ENCODE assay signal across 3 cellular contexts in the genomic region with DNA sequence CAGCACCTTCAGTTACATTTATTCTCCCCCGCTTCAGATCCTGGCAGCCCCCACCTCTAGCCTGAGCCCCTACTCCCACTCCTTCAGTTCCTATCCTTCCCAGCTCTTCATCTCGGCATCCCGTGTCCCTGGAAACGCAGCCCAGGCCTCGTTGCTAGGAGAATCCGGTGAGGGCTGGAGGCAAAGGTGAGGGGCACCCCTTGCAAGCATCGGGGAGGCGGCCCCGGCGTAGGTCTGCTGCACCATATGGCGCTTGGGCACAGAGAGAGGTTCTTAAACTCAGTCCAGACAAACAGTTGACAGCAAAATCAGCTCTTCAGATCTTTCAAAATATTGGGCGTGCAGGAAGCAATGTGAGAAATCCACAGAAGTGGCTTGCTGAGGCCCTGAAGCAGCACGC.
TF ChIP-seq lines count a peak whose summit lies in the region.

No MANE protein-coding gene starts in this region.

TF ChIP-seq in GM23338, 12 proteins besides CTCF, POLR2A, EP300 and RAD21 (continues in another document):
- TF ChIP-seq ZNF114 (CRISPR knock-in tag; IDR thresholded peaks at IDR 0.05), result no peak
- TF ChIP-seq, protein P1, sequence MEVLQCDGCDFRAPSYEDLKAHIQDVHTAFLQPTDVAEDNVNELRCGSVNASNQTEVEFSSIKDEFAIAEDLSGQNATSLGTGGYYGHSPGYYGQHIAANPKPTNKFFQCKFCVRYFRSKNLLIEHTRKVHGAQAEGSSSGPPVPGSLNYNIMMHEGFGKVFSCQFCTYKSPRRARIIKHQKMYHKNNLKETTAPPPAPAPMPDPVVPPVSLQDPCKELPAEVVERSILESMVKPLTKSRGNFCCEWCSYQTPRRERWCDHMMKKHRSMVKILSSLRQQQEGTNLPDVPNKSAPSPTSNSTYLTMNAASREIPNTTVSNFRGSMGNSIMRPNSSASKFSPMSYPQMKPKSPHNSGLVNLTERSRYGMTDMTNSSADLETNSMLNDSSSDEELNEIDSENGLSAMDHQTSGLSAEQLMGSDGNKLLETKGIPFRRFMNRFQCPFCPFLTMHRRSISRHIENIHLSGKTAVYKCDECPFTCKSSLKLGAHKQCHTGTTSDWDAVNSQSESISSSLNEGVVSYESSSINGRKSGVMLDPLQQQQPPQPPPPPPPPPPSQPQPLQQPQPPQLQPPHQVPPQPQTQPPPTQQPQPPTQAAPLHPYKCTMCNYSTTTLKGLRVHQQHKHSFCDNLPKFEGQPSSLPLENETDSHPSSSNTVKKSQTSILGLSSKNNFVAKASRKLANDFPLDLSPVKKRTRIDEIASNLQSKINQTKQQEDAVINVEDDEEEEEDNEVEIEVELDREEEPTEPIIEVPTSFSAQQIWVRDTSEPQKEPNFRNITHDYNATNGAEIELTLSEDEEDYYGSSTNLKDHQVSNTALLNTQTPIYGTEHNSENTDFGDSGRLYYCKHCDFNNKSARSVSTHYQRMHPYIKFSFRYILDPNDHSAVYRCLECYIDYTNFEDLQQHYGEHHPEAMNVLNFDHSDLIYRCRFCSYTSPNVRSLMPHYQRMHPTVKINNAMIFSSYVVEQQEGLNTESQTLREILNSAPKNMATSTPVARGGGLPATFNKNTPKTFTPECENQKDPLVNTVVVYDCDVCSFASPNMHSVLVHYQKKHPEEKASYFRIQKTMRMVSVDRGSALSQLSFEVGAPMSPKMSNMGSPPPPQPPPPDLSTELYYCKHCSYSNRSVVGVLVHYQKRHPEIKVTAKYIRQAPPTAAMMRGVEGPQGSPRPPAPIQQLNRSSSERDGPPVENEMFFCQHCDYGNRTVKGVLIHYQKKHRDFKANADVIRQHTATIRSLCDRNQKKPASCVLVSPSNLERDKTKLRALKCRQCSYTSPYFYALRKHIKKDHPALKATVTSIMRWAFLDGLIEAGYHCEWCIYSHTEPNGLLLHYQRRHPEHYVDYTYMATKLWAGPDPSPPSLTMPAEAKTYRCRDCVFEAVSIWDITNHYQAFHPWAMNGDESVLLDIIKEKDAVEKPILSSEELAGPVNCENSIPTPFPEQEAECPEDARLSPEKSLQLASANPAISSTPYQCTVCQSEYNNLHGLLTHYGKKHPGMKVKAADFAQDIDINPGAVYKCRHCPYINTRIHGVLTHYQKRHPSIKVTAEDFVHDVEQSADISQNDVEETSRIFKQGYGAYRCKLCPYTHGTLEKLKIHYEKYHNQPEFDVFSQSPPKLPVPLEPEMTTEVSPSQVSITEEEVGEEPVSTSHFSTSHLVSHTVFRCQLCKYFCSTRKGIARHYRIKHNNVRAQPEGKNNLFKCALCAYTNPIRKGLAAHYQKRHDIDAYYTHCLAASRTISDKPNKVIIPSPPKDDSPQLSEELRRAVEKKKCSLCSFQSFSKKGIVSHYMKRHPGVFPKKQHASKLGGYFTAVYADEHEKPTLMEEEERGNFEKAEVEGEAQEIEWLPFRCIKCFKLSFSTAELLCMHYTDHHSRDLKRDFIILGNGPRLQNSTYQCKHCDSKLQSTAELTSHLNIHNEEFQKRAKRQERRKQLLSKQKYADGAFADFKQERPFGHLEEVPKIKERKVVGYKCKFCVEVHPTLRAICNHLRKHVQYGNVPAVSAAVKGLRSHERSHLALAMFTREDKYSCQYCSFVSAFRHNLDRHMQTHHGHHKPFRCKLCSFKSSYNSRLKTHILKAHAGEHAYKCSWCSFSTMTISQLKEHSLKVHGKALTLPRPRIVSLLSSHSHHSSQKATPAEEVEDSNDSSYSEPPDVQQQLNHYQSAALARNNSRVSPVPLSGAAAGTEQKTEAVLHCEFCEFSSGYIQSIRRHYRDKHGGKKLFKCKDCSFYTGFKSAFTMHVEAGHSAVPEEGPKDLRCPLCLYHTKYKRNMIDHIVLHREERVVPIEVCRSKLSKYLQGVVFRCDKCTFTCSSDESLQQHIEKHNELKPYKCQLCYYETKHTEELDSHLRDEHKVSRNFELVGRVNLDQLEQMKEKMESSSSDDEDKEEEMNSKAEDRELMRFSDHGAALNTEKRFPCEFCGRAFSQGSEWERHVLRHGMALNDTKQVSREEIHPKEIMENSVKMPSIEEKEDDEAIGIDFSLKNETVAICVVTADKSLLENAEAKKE (CRISPR knock-in tag; IDR thresholded peaks at IDR 0.05), result no peak

TF ChIP-seq in H1, 55 proteins besides CTCF, POLR2A, EP300 and RAD21:
- no peak for TF ChIP-seq SIRT6 (IDR thresholded peaks at IDR 0.05; ENCODE audit: low read length)

TF ChIP-seq in WTC11, 78 proteins besides CTCF, POLR2A, EP300 and RAD21:
- TF ChIP-seq, protein P2, sequence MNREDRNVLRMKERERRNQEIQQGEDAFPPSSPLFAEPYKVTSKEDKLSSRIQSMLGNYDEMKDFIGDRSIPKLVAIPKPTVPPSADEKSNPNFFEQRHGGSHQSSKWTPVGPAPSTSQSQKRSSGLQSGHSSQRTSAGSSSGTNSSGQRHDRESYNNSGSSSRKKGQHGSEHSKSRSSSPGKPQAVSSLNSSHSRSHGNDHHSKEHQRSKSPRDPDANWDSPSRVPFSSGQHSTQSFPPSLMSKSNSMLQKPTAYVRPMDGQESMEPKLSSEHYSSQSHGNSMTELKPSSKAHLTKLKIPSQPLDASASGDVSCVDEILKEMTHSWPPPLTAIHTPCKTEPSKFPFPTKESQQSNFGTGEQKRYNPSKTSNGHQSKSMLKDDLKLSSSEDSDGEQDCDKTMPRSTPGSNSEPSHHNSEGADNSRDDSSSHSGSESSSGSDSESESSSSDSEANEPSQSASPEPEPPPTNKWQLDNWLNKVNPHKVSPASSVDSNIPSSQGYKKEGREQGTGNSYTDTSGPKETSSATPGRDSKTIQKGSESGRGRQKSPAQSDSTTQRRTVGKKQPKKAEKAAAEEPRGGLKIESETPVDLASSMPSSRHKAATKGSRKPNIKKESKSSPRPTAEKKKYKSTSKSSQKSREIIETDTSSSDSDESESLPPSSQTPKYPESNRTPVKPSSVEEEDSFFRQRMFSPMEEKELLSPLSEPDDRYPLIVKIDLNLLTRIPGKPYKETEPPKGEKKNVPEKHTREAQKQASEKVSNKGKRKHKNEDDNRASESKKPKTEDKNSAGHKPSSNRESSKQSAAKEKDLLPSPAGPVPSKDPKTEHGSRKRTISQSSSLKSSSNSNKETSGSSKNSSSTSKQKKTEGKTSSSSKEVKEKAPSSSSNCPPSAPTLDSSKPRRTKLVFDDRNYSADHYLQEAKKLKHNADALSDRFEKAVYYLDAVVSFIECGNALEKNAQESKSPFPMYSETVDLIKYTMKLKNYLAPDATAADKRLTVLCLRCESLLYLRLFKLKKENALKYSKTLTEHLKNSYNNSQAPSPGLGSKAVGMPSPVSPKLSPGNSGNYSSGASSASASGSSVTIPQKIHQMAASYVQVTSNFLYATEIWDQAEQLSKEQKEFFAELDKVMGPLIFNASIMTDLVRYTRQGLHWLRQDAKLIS (CRISPR knock-in tag; IDR thresholded peaks at IDR 0.05; ENCODE audit: borderline replicate concordance), result no peak
- TF ChIP-seq NFATC4 (CRISPR knock-in tag; IDR thresholded peaks at IDR 0.05) (no peak), HMGA2 (CRISPR knock-in tag; IDR thresholded peaks at IDR 0.05) (no peak), MYBL2 (CRISPR knock-in tag; IDR thresholded peaks at IDR 0.05) (no peak)
- TF ChIP-seq, protein P3, sequence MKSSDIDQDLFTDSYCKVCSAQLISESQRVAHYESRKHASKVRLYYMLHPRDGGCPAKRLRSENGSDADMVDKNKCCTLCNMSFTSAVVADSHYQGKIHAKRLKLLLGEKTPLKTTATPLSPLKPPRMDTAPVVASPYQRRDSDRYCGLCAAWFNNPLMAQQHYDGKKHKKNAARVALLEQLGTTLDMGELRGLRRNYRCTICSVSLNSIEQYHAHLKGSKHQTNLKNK (CRISPR knock-in tag; IDR thresholded peaks at IDR 0.05), result no peak
- TF ChIP-seq, protein P4, sequence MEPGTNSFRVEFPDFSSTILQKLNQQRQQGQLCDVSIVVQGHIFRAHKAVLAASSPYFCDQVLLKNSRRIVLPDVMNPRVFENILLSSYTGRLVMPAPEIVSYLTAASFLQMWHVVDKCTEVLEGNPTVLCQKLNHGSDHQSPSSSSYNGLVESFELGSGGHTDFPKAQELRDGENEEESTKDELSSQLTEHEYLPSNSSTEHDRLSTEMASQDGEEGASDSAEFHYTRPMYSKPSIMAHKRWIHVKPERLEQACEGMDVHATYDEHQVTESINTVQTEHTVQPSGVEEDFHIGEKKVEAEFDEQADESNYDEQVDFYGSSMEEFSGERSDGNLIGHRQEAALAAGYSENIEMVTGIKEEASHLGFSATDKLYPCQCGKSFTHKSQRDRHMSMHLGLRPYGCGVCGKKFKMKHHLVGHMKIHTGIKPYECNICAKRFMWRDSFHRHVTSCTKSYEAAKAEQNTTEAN (CRISPR knock-in tag; IDR thresholded peaks at IDR 0.05), result no peak
- TF ChIP-seq, protein P5, sequence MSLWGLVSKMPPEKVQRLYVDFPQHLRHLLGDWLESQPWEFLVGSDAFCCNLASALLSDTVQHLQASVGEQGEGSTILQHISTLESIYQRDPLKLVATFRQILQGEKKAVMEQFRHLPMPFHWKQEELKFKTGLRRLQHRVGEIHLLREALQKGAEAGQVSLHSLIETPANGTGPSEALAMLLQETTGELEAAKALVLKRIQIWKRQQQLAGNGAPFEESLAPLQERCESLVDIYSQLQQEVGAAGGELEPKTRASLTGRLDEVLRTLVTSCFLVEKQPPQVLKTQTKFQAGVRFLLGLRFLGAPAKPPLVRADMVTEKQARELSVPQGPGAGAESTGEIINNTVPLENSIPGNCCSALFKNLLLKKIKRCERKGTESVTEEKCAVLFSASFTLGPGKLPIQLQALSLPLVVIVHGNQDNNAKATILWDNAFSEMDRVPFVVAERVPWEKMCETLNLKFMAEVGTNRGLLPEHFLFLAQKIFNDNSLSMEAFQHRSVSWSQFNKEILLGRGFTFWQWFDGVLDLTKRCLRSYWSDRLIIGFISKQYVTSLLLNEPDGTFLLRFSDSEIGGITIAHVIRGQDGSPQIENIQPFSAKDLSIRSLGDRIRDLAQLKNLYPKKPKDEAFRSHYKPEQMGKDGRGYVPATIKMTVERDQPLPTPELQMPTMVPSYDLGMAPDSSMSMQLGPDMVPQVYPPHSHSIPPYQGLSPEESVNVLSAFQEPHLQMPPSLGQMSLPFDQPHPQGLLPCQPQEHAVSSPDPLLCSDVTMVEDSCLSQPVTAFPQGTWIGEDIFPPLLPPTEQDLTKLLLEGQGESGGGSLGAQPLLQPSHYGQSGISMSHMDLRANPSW (CRISPR knock-in tag; conservative IDR thresholded peaks at IDR 0.05; ENCODE audit: low read depth), result no peak
